Comparison of ENCODE assay signal across 24 cellular contexts in the genomic region with DNA sequence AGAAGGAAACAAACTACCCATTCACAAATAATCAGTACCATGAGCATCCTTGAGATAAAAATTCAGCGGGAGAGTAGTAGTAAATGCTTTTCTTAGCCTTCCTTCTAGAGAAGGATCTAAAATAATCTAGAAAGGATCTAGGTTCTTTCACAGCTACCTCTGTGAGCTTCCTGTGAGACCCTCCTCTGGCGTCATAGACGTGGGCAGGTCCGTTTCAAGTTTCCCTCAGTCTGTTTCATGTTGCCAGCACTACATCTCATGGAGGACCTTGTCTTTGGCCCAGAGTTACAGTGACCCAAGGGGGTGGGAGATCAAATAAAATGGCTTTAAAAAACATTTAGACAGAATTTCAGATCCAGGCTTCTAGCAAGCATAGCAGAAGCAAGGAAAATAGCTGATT.
"Had no signal": no experiment of that assay in that cellular context is flagged by ENCODE, and none has a peak within 500 bp of the region (broad histone marks: within the 10 kb centered on the region; RNA-seq: fewer than 3 reads in every experiment).

No MANE protein-coding gene starts in this region.

- DNase-seq: activated CD4-positive, alpha-beta T cell treated with anti-CD3 and anti-CD28 coated beads for 4 hours; activated CD8-positive, alpha-beta memory T cell treated with anti-CD3 and anti-CD28 coated beads for 24 hours; activated CD8-positive, alpha-beta memory T cell treated with anti-CD3 and anti-CD28 coated beads, Interleukin-2, amount 50 U/mL, for 48 hours; activated gamma-delta T cell treated with Interleukin-2 at 50 U/mL for 16 hours; brain microvascular endothelial cell; colonic mucosa; erythroblast; foreskin melanocyte; glutamatergic neuron; hippocampal formation; ovary; stimulated activated CD4-positive, alpha-beta T cell treated with anti-CD3 and anti-CD28 coated beads, Interleukin-4, amount 100 ng/mL, for 1 hour; stimulated activated naive B cell treated with anti-CD40 and anti-IgM and Interleukin-4, amounts not matched to agents 10 μg/mL and 1 μg/mL and 100 μg/mL, for 72 hours; thyroid gland had no signal

- ATAC-seq: activated naive CD4-positive, alpha-beta T cell treated with anti-CD3 and anti-CD28 coated beads, Interleukin-2, amount 50 U/mL, for 72 hours; left lobe of liver; sciatic nerve; stimulated activated naive B cell treated with anti-CD40 and anti-IgM and Interleukin-4, amounts not matched to agents 10 μg/mL and 1 μg/mL and 100 μg/mL, for 72 hours; WTC11 had no signal

- H3K27ac Mint-ChIP-seq: activated naive CD4-positive, alpha-beta T cell treated with anti-CD3 and anti-CD28 coated beads, Interleukin-2, amount 50 U/mL, for 72 hours; mesothelial cell of epicardium; neural progenitor cell; stimulated activated naive B cell treated with anti-CD40 and anti-IgM and Interleukin-4, amounts not matched to agents 10 μg/mL and 1 μg/mL and 100 μg/mL, for 72 hours; T-helper 2 cell treated with Interferon-gamma antibody and Interleukin-4, amounts not matched to agents 5 μg/mL and 100 μg/mL, for 36 hours; WTC11 had no signal

- H3K36me3 ChIP-seq: brain microvascular endothelial cell, colonic mucosa, neural progenitor cell, ovary, thyroid gland had no signal

- H3K4me3 ChIP-seq: colonic mucosa, lung, neural progenitor cell, ovary, smooth muscle cell, thyroid gland had no signal

- H3K4me3 Mint-ChIP-seq: central memory CD8-positive, alpha-beta T cell; mesothelial cell of epicardium; neural progenitor cell; stimulated activated naive B cell treated with anti-CD40 and anti-IgM and Interleukin-4, amounts not matched to agents 10 μg/mL and 1 μg/mL and 100 μg/mL, for 72 hours; T-helper 2 cell treated with Interferon-gamma antibody and Interleukin-4, amounts not matched to agents 5 μg/mL and 100 μg/mL, for 36 hours; WTC11 had no signal

- H3K27me3 ChIP-seq: brain microvascular endothelial cell, colonic mucosa, neural progenitor cell, ovary, thyroid gland had no signal

- H3K4me1 ChIP-seq: colonic mucosa had no signal

- H3K27me3 Mint-ChIP-seq: central memory CD8-positive, alpha-beta T cell; stimulated activated naive B cell treated with anti-CD40 and anti-IgM and Interleukin-4, amounts not matched to agents 10 μg/mL and 1 μg/mL and 100 μg/mL, for 72 hours had no signal

- H3K9ac ChIP-seq: neural progenitor cell had no signal

- H3K9me3 Mint-ChIP-seq: activated naive CD4-positive, alpha-beta T cell treated with anti-CD3 and anti-CD28 coated beads, Interleukin-2, amount 50 U/mL, for 72 hours; central memory CD8-positive, alpha-beta T cell; mesothelial cell of epicardium; stimulated activated naive B cell treated with anti-CD40 and anti-IgM and Interleukin-4, amounts not matched to agents 10 μg/mL and 1 μg/mL and 100 μg/mL, for 72 hours; T-helper 2 cell treated with Interferon-gamma antibody and Interleukin-4, amounts not matched to agents 5 μg/mL and 100 μg/mL, for 36 hours; WTC11 had no signal

- H3K9me3 ChIP-seq: colonic mucosa, ovary, thyroid gland had no signal

- H3K27ac ChIP-seq: brain microvascular endothelial cell, colonic mucosa, neural progenitor cell, ovary, thyroid gland had no signal

- H3K36me3 Mint-ChIP-seq: activated naive CD4-positive, alpha-beta T cell treated with anti-CD3 and anti-CD28 coated beads, Interleukin-2, amount 50 U/mL, for 72 hours; mesothelial cell of epicardium; stimulated activated naive B cell treated with anti-CD40 and anti-IgM and Interleukin-4, amounts not matched to agents 10 μg/mL and 1 μg/mL and 100 μg/mL, for 72 hours; WTC11 had no signal

- H3K4me1 Mint-ChIP-seq: WTC11 had no signal

- H3K4me2 ChIP-seq: neural progenitor cell, smooth muscle cell had no signal
